Comparison of ENCODE assay signal across 20 cellular contexts in genomic region chr5:94791787-94792186, GRCh38.
A peak's percentile ranks its signal among the peaks of the same experiment; 100 is the strongest.
DNase-seq lines count a peak whose midpoint lies in the region; ATAC-seq, FAIRE-seq and TF ChIP-seq lines count a peak whose summit lies in the region.
"Had no signal": no experiment of that assay in that cellular context is flagged by ENCODE, and none has a peak within 500 bp of the region (broad histone marks: within the 10 kb centered on the region; RNA-seq: fewer than 3 reads in every experiment).

No MANE protein-coding gene starts in this region.

- H3K27me3 ChIP-seq in thymus (ENCODE audit: control insufficient read depth, insufficient read depth) = no peaks in the 10 kb centered on the region
- H3K27me3 ChIP-seq: BE2C had no signal

- no peak for ATAC-seq in natural killer cell treated with Interleukin-12 subunit alpha and Interleukin-12 subunit beta and Interleukin-15 and Interleukin-18, amount 100 ng/mL, for 72 hours
- no peak for ATAC-seq in natural killer cell
- no peak for ATAC-seq in central memory CD8-positive, alpha-beta T cell (replicated peaks; ENCODE audit: extremely low read depth, poor library complexity, severe bottlenecking)
- ATAC-seq: CD8-positive, alpha-beta T cell; PC-3 had no signal

- FAIRE-seq in GM12891 (lab: Jason Lieb, UNC) = no peak
- FAIRE-seq: H54 had no signal

- H3K36me3 Mint-ChIP-seq in natural killer cell treated with Interleukin-12 subunit alpha and Interleukin-12 subunit beta and Interleukin-15 and Interleukin-18, amount 100 ng/mL, for 72 hours = peaks cover 10% of the 10 kb centered on the region
- H3K36me3 Mint-ChIP-seq in natural killer cell = no peaks in the 10 kb centered on the region
- peaks cover 5% of the 10 kb centered on the region for H3K36me3 Mint-ChIP-seq in central memory CD8-positive, alpha-beta T cell (ENCODE audit: insufficient read depth)
- H3K36me3 Mint-ChIP-seq: CD8-positive, alpha-beta T cell had no signal

- no peak for DNase-seq in natural killer cell treated with Interleukin-12 subunit alpha and Interleukin-12 subunit beta and Interleukin-15 and Interleukin-18, amount 100 ng/mL, for 72 hours (ENCODE audit: low spot score)
- DNase-seq in natural killer cell = no peak
- peak; percentile 19 for DNase-seq in Jurkat, Clone E6-1 (ENCODE audit: low read depth, low spot score)
- DNase-seq in central memory CD8-positive, alpha-beta T cell (ENCODE audit: low spot score in 2 of 2) = no peak
- no peak for DNase-seq in NCI-H2029 (lab: John Stamatoyannopoulos, UW)
- DNase-seq in stimulated activated CD4-positive, alpha-beta T cell treated with anti-CD3 and anti-CD28 coated beads, Interleukin-4, amount 100 ng/mL, for 24 hours = no peak
- no peak for DNase-seq in GM12891 (ENCODE audit: insufficient read length, low spot score)
- DNase-seq: BE2C; CD8-positive, alpha-beta T cell; KBM-7; NCI-H1092 treated with DMSO at 0.1 percent for 48 hours; NCI-H1436 treated with DMSO at 0.1 percent for 48 hours; NCI-H2081; NCI-H2171 treated with DMSO at 0.1 percent for 48 hours; NCI-H446; NCI-H526 treated with DMSO at 0.1 percent for 48 hours; PC-3; Right ventricle myocardium superior had no signal

- no peak overlapping the region for H3K4me3 ChIP-seq in Jurkat, Clone E6-1 (ENCODE audit: low read length)
- H3K4me3 ChIP-seq in thymus (ENCODE audit: low read length) = no peak overlapping the region

- peak overlapping the region; percentile 100 for H3K27ac Mint-ChIP-seq in natural killer cell treated with Interleukin-12 subunit alpha and Interleukin-12 subunit beta and Interleukin-15 and Interleukin-18, amount 100 ng/mL, for 72 hours
- H3K27ac Mint-ChIP-seq in natural killer cell = peak overlapping the region in 1 of 2 donors; percentile 94
- peak overlapping the region; percentile 90 for H3K27ac Mint-ChIP-seq in central memory CD8-positive, alpha-beta T cell (ENCODE audit: low read depth)

- H3K9me3 Mint-ChIP-seq in natural killer cell treated with Interleukin-12 subunit alpha and Interleukin-12 subunit beta and Interleukin-15 and Interleukin-18, amount 100 ng/mL, for 72 hours = peaks cover 3% of the 10 kb centered on the region
- H3K9me3 Mint-ChIP-seq in natural killer cell = no peaks in the 10 kb centered on the region
- H3K9me3 Mint-ChIP-seq in central memory CD8-positive, alpha-beta T cell = no peaks in the 10 kb centered on the region
- H3K9me3 Mint-ChIP-seq: CD8-positive, alpha-beta T cell had no signal

- H3K27me3 Mint-ChIP-seq in natural killer cell treated with Interleukin-12 subunit alpha and Interleukin-12 subunit beta and Interleukin-15 and Interleukin-18, amount 100 ng/mL, for 72 hours = no peaks in the 10 kb centered on the region
- no peaks in the 10 kb centered on the region for H3K27me3 Mint-ChIP-seq in natural killer cell (ENCODE audit: low read depth in 2 of 2)
- H3K27me3 Mint-ChIP-seq in central memory CD8-positive, alpha-beta T cell = no peaks in the 10 kb centered on the region

- no peaks in the 10 kb centered on the region for H3K36me3 ChIP-seq in thymus (ENCODE audit: control insufficient read depth, insufficient read depth)
- H3K36me3 ChIP-seq: BE2C had no signal

- H3K4me3 Mint-ChIP-seq in natural killer cell treated with Interleukin-12 subunit alpha and Interleukin-12 subunit beta and Interleukin-15 and Interleukin-18, amount 100 ng/mL, for 72 hours = peak overlapping the region; percentile 93
- no peak overlapping the region for H3K4me3 Mint-ChIP-seq in natural killer cell
- no peak overlapping the region for H3K4me3 Mint-ChIP-seq in central memory CD8-positive, alpha-beta T cell
- H3K4me3 Mint-ChIP-seq: CD8-positive, alpha-beta T cell had no signal

- H3K9me3 ChIP-seq in thymus (ENCODE audit: control insufficient read depth) = no peaks in the 10 kb centered on the region
- H3K9me3 ChIP-seq: BE2C had no signal

- H3K4me1 ChIP-seq in thymus (ENCODE audit: control insufficient read depth, insufficient read depth, low read length) = peaks cover 29% of the 10 kb centered on the region
- H3K4me1 ChIP-seq: BE2C had no signal

- 75% methylated on average over 6 of the region's 6 CpGs for WGBS in thymus

- no peak for TF ChIP-seq CTCF in natural killer cell (IDR thresholded peaks at IDR 0.05)

- TF ChIP-seq POLR2A in GM12891 (IDR thresholded peaks at IDR 0.05; ENCODE audit: low read depth, low read length) = no peak

- peak overlapping the region; percentile 36 for H3K27ac ChIP-seq in thymus (ENCODE audit: low read depth)

- H3K4me1 Mint-ChIP-seq in natural killer cell treated with Interleukin-12 subunit alpha and Interleukin-12 subunit beta and Interleukin-15 and Interleukin-18, amount 100 ng/mL, for 72 hours (ENCODE audit: low read depth in 2 of 2) = peaks cover 62 to 80% of the 10 kb centered on the region in 2 donors
- peaks cover 41 to 45% of the 10 kb centered on the region in 2 donors for H3K4me1 Mint-ChIP-seq in natural killer cell
- H3K4me1 Mint-ChIP-seq in central memory CD8-positive, alpha-beta T cell = peaks cover 42% of the 10 kb centered on the region

- intact Hi-C loops in natural killer cell (cut with micrococcal nuclease) = no loop called here

TF ChIP-seq in GM12891, 5 proteins besides CTCF, POLR2A, EP300 and RAD21:
- TF ChIP-seq PAX5 (IDR thresholded peaks at IDR 0.05; ENCODE audit: insufficient read depth, low read length, severe bottlenecking) (no peak), SPI1 (IDR thresholded peaks at IDR 0.05; ENCODE audit: low read depth, low read length) (no peak), TAF1 (IDR thresholded peaks at IDR 0.05; ENCODE audit: low read depth, low read length) (no peak), POU2F2 (IDR thresholded peaks at IDR 0.05; ENCODE audit: low read depth, low read length) (no peak), POLR2AphosphoS5 (IDR thresholded peaks at IDR 0.05; ENCODE audit: low read depth, low read length) (no peak)
